In genomic region chr1:4447778-4448360, GRCh38 we compare ENCODE assay signal across 16 cellular contexts.
A peak's percentile ranks its signal among the peaks of the same experiment; 100 is the strongest.
DNase-seq lines count a peak whose midpoint lies in the region; ATAC-seq lines count a peak whose summit lies in the region.
"Had no signal": no experiment of that assay in that cellular context is flagged by ENCODE, and none has a peak within 500 bp of the region (broad histone marks: within the 10 kb centered on the region; RNA-seq: fewer than 3 reads in every experiment).

No MANE protein-coding gene starts in this region.

- H4K8ac ChIP-seq in neuronal stem cell (ENCODE audit: low read depth, low read length), result no peak overlapping the region

- no peak overlapping the region for H3K23ac ChIP-seq in neuronal stem cell (ENCODE audit: low read depth, low read length, poor library complexity)

- no peaks in the 10 kb centered on the region for H3K79me1 ChIP-seq in neuronal stem cell (ENCODE audit: low read depth, low read length)

- H3K9me3 ChIP-seq in HUES64 (ENCODE audit: insufficient read depth, low read depth, low read length) (no peaks in the 10 kb centered on the region), iPS-20b (ENCODE audit: insufficient read depth, low read depth, low read length) (no peaks in the 10 kb centered on the region), neuronal stem cell (replicated peaks in 1 of 2; ENCODE audit: control insufficient read depth in 2 of 2, insufficient read depth in 1 of 2, low read depth in 1 of 2, low read length in 2 of 2) (no peaks in the 10 kb centered on the region)
- H3K9me3 ChIP-seq in effector memory CD4-positive, alpha-beta T cell (ENCODE audit: control insufficient read depth, low read length), result no peaks in the 10 kb centered on the region

- H3K27ac ChIP-seq in HUES64 (ENCODE audit: low read depth, low read length) (peak overlapping the region; percentile 55; the same call in 1 of the 2 replicates), iPS-20b (ENCODE audit: low read length) (peak overlapping the region; percentile 3), neuronal stem cell (replicated peaks; ENCODE audit: low read length) (peak overlapping the region; percentile 38)
- H3K27ac ChIP-seq in effector memory CD4-positive, alpha-beta T cell (ENCODE audit: insufficient read depth, low read length, poor library complexity, severe bottlenecking), result no peak overlapping the region
- H3K27ac ChIP-seq: HL-60, PC-9 had no signal

- H2BK12ac ChIP-seq in neuronal stem cell (ENCODE audit: low read length), result no peak overlapping the region

- H2AFZ ChIP-seq in neuronal stem cell (ENCODE audit: low read length), result no peak overlapping the region
- H2AFZ ChIP-seq: PC-9 had no signal

- no peak overlapping the region for H3K14ac ChIP-seq in neuronal stem cell (ENCODE audit: low read length)

- no peaks in the 10 kb centered on the region for H3K27me3 ChIP-seq in HUES64 (ENCODE audit: insufficient read depth, low read length)
- no peaks in the 10 kb centered on the region for H3K27me3 ChIP-seq in iPS-20b (ENCODE audit: insufficient read depth, low read length)
- H3K27me3 ChIP-seq in neuronal stem cell (ENCODE audit: control insufficient read depth in 3 of 3, insufficient read depth in 3 of 3, low read depth in 1 of 3, low read length in 3 of 3), result peaks cover 0 to 7% (median 0%) of the 10 kb centered on the region in 3 experiments
- H3K27me3 ChIP-seq in effector memory CD4-positive, alpha-beta T cell (replicated peaks; ENCODE audit: control insufficient read depth, insufficient read depth, low read length, poor library complexity, severe bottlenecking), result no peaks in the 10 kb centered on the region

- H3K9ac ChIP-seq in HUES64 (ENCODE audit: low read depth, low read length), result peak overlapping the region; percentile 12; the same call in 1 of the 2 replicates
- peak overlapping the region; percentile 37; the same call in 1 of the 2 replicates for H3K9ac ChIP-seq in iPS-20b (ENCODE audit: low read depth, low read length)
- H3K9ac ChIP-seq in neuronal stem cell (ENCODE audit: low read depth, low read length, poor library complexity), result no peak overlapping the region

- H3K4me2 ChIP-seq in neuronal stem cell (ENCODE audit: insufficient read depth, low read length, poor library complexity, severe bottlenecking), result no peak overlapping the region
- H3K4me2 ChIP-seq: PC-9 had no signal

- no peak for ATAC-seq in esophagus mucosa
- ATAC-seq: HCT116 had no signal

- H3K4me1 ChIP-seq in HUES64 (ENCODE audit: insufficient read depth, low read length), result peaks cover 17% of the 10 kb centered on the region
- peaks cover 23% of the 10 kb centered on the region; the same call in 1 of the 2 replicates for H3K4me1 ChIP-seq in iPS-20b (ENCODE audit: insufficient read depth, low read length)
- H3K4me1 ChIP-seq in neuronal stem cell (ENCODE audit: control insufficient read depth in 2 of 2, insufficient read depth in 1 of 2, low read depth in 1 of 2, low read length in 2 of 2), result peaks cover 0 to 12% of the 10 kb centered on the region in 2 donors
- H3K4me1 ChIP-seq in effector memory CD4-positive, alpha-beta T cell (ENCODE audit: control insufficient read depth, insufficient read depth, low read length, poor library complexity, severe bottlenecking), result no peaks in the 10 kb centered on the region

- no peak overlapping the region for H2BK15ac ChIP-seq in neuronal stem cell (ENCODE audit: low read length)

- no peak overlapping the region for H3K4ac ChIP-seq in neuronal stem cell (ENCODE audit: low read length)

- H3K4me3 ChIP-seq in HUES64 (ENCODE audit: low read length) (no peak overlapping the region), iPS-20b (ENCODE audit: low read length) (peak overlapping the region; percentile 40), neuronal stem cell (ENCODE audit: low read length in 2 of 2) (no peak overlapping the region)
- H3K4me3 ChIP-seq in effector memory CD4-positive, alpha-beta T cell (ENCODE audit: insufficient read depth, low read depth, low read length, poor library complexity, severe bottlenecking), result no peak overlapping the region
- H3K4me3 ChIP-seq: PC-9 had no signal

- DNase-seq in ELF-1 (ENCODE audit: low read depth, low spot score) (peak; percentile 64), neuronal stem cell (ENCODE audit: low spot score) (peak; percentile 15), dermis blood vessel endothelial cell (no peak)
- no peak for DNase-seq in effector memory CD4-positive, alpha-beta T cell
- DNase-seq: DMS153, KBM-7, NCI-H1436, NCI-H2081, NCI-H510A, NCI-H774, PC-9 had no signal

- H2BK5ac ChIP-seq in neuronal stem cell (ENCODE audit: low read length), result no peak overlapping the region

- H4K91ac ChIP-seq in neuronal stem cell (ENCODE audit: low read depth, low read length, poor library complexity), result no peak overlapping the region

- no peak overlapping the region for H2AK5ac ChIP-seq in neuronal stem cell (ENCODE audit: low read depth, low read length)

- 16% methylated on average over 8 of the region's 8 CpGs for WGBS in HUES64
- WGBS in neuronal stem cell (ENCODE audit: extremely low coverage in 2 of 2, insufficient read length in 2 of 2, insufficient replicate concordance in 1 of 2), 2 donors, result no CpG with 5 or more reads among the region's 8 CpGs

- H2BK120ac ChIP-seq in neuronal stem cell (ENCODE audit: low read depth, low read length), result no peak overlapping the region

- no peak overlapping the region for H3K18ac ChIP-seq in neuronal stem cell (ENCODE audit: low read length)

- no peaks in the 10 kb centered on the region for H3K36me3 ChIP-seq in HUES64 (ENCODE audit: insufficient read depth, low read length)
- H3K36me3 ChIP-seq in iPS-20b (ENCODE audit: insufficient read depth, low read depth, low read length), result no peaks in the 10 kb centered on the region
- no peaks in the 10 kb centered on the region for H3K36me3 ChIP-seq in neuronal stem cell (replicated peaks in 1 of 2; ENCODE audit: control insufficient read depth in 2 of 2, insufficient read depth in 2 of 2, low read length in 2 of 2)
- no peaks in the 10 kb centered on the region for H3K36me3 ChIP-seq in effector memory CD4-positive, alpha-beta T cell (ENCODE audit: control insufficient read depth, insufficient read depth, low read length)

Comparison
In these comparisons a context has a peak if more than half of its experiments do, and no peak if none do; other contexts are left out.
1. DNase-seq: peak in ELF-1 (single experiment) and neuronal stem cell (single experiment); none in effector memory CD4-positive, alpha-beta T cell (0 of 3) and dermis blood vessel endothelial cell (single experiment).